Comparison of ENCODE assay signal across 16 cellular contexts in genomic region chr15:51095681-51096331, GRCh38. TPM values are rescaled to one million over a fixed set of nuclear protein-coding genes. Genes with fewer than 3 reads are reported as not detected.
DNase-seq lines count a peak whose midpoint lies in the region; ATAC-seq and TF ChIP-seq lines count a peak whose summit lies in the region.
"Had no signal": no experiment of that assay in that cellular context is flagged by ENCODE, and none has a peak within 500 bp of the region (broad histone marks: within the 10 kb centered on the region; RNA-seq: fewer than 3 reads in every experiment).

No MANE protein-coding gene starts in this region.

- no peaks in the 10 kb centered on the region for H3K27me3 ChIP-seq in right cardiac atrium (ENCODE audit: control insufficient read depth, insufficient read depth)
- H3K27me3 ChIP-seq in ovary, result no peaks in the 10 kb centered on the region

- H3K4me3 ChIP-seq in right cardiac atrium (ENCODE audit: low read length) (peak overlapping the region; percentile 81), fibroblast of pulmonary artery (replicated peaks; ENCODE audit: low read depth, low read length) (peak overlapping the region; percentile 74), ovary (peak overlapping the region; percentile 78)
- H3K4me3 ChIP-seq: mucosa of descending colon had no signal

- H3K4me1 ChIP-seq in right cardiac atrium (ENCODE audit: control insufficient read depth, insufficient read depth, low read length) (no peaks in the 10 kb centered on the region), ovary (ENCODE audit: insufficient read depth) (peaks cover 8% of the 10 kb centered on the region)

- no peak for TF ChIP-seq CTCF in fibroblast of pulmonary artery (IDR thresholded peaks at IDR 0.05; ENCODE audit: low read length, missing control alignments)
- TF ChIP-seq CTCF in ovary (IDR thresholded peaks at IDR 0.05), result no peak

- ATAC-seq in right cardiac atrium, result no peak
- ATAC-seq in Right ventricle myocardium superior (ENCODE audit: poor library complexity), result no peak
- no peak for ATAC-seq in GM19467 (IDR thresholded peaks at IDR 0.05; ENCODE audit: unreplicated experiment)
- ATAC-seq in HG03565 (IDR thresholded peaks at IDR 0.05; ENCODE audit: unreplicated experiment), result no peak
- no peak for ATAC-seq in HG03521 (IDR thresholded peaks at IDR 0.05; ENCODE audit: unreplicated experiment)
- no peak for ATAC-seq in HG03196 (IDR thresholded peaks at IDR 0.05; ENCODE audit: unreplicated experiment)
- ATAC-seq: activated T-cell treated with anti-CD3 and anti-CD28 coated beads, Interleukin-2, amount 50 U/mL, for 4 hours; stimulated activated naive B cell treated with anti-CD40 and anti-IgM and Interleukin-4, amounts not matched to agents 10 μg/mL and 1 μg/mL and 100 μg/mL, for 72 hours had no signal

- H3K27ac ChIP-seq in right cardiac atrium (ENCODE audit: low read length) (no peak overlapping the region), ovary (no peak overlapping the region)

- no peak for TF ChIP-seq POLR2A in ovary (IDR thresholded peaks at IDR 0.05)

- no peaks in the 10 kb centered on the region for H3K36me3 ChIP-seq in ovary

- TF ChIP-seq EP300 in ovary (IDR thresholded peaks at IDR 0.05), result no peak

- intact Hi-C loops in right cardiac atrium (cut with DNase I), result no loop called here
- intact Hi-C loops in Right ventricle myocardium superior (cut with DNase I), result no loop called here
- intact Hi-C loops in ovary (cut with DNase I), result no loop called here

- WGBS in right cardiac atrium, result 51% methylated on average over 6 of the region's 6 CpGs
- WGBS in ovary, 3 donors, result 41 to 52% (median 47%) methylated on average over 6 of the region's 6 CpGs

- no peaks in the 10 kb centered on the region for H3K9me3 ChIP-seq in right cardiac atrium (ENCODE audit: control insufficient read depth, low read length)
- no peaks in the 10 kb centered on the region for H3K9me3 ChIP-seq in ovary
- H3K9me3 ChIP-seq: mucosa of descending colon had no signal

- DNase-seq in right cardiac atrium, result no peak
- no peak for DNase-seq in Right ventricle myocardium superior
- DNase-seq in fibroblast of pulmonary artery (ENCODE audit: low read depth), result no peak
- no peak for DNase-seq in ovary
- DNase-seq: activated CD4-positive, alpha-beta T cell treated with anti-CD3 and anti-CD28 coated beads, Interleukin-2, amount 50 U/mL, for 48 hours; activated T-cell treated with anti-CD3 and anti-CD28 coated beads, Interleukin-2, amount 50 U/mL, for 4 hours; central memory CD4-positive, alpha-beta T cell; kidney; NCI-H2081; NCI-H524 treated with DMSO at 0.1 percent for 48 hours; stimulated activated naive B cell treated with anti-CD40 and anti-IgM and Interleukin-4, amounts not matched to agents 10 μg/mL and 1 μg/mL and 100 μg/mL, for 72 hours had no signal

RNA-seq across cellular contexts. Expression of gene TNFAIP8L3, which starts 1.1 kb away (rescaled TPM):
- 1 to 10 TPM; 4.3 to 9.4 (median 6.6) TPM for total RNA-seq in right cardiac atrium
- 3.0 TPM for polyA plus RNA-seq in right cardiac atrium
- 6.5 TPM for total RNA-seq in Right ventricle myocardium superior
- 10 to 100 TPM; 10.2 to 60.7 (median 24.1) TPM for total RNA-seq in ovary
- 10 to 100 TPM; 11.6 to 76.5 TPM for polyA plus RNA-seq in ovary
